Comparison of ENCODE assay signal across 9 cellular contexts in the genomic region with DNA sequence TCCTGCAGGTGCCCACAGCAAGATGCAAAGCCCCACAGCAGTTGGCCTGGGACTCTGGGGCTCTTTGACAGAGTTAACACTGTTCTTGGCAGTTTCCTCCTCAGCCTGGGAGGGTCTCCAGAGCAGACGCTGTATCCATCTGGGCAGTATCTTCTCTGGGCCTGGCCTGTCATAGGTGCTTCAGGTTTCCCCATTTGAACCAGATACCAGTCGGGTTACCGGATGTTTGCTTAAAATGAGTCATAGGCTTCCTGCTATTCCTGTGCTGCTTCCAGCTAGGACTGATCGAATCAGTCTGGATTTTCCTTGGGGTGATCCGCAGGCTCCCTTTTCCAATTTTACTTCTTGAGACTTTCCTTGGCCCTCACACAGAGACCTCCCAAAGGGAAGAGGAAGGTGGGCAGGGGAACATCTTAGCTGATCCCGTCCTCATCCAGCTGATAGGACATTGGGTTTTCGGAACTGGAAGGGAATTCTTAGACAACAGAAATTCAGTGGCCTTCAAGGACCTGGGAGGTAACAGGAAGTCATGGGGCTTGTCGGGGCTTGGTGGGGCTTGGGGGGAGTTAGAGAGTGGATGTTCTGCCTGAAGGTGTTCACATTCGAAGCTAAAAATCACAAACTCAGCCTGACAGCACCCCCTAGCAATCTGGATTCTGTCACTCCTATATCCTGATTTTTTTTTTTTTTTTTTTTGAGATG. TPM values are rescaled to one million over a fixed set of nuclear protein-coding genes. Genes with fewer than 3 reads are reported as not detected.
DNase-seq lines count a peak whose midpoint lies in the region; ATAC-seq, FAIRE-seq and TF ChIP-seq lines count a peak whose summit lies in the region.
"Had no signal": no experiment of that assay in that cellular context is flagged by ENCODE, and none has a peak within 500 bp of the region (broad histone marks: within the 10 kb centered on the region; RNA-seq: fewer than 3 reads in every experiment).

No MANE protein-coding gene starts in this region.

- TF ChIP-seq CTCF in heart right ventricle (IDR thresholded peaks at IDR 0.05) (peak in 2 of 9 donors; percentile 5 to 10), VCaP (conservative IDR thresholded peaks at IDR 0.05) (no peak), glutamatergic neuron (IDR thresholded peaks at IDR 0.05; ENCODE audit: partially characterized antibody, unreplicated experiment) (no peak)

- H3K36me3 Mint-ChIP-seq in glutamatergic neuron (ENCODE audit: unreplicated experiment), result no peaks in the 10 kb centered on the region

- H3K36me3 ChIP-seq in heart right ventricle (peaks cover 0 to 15% (median 0%) of the 10 kb centered on the region in 9 donors), small intestine (ENCODE audit: control insufficient read depth in 2 of 2, insufficient read depth in 2 of 2, low read length in 2 of 2) (no peaks in the 10 kb centered on the region)

- no peak for FAIRE-seq in small intestine (lab: Jason Lieb, UNC)
- FAIRE-seq: endometrium had no signal

- H3K27ac ChIP-seq in heart right ventricle, result peak overlapping the region in 9 of 10 donors; percentile 26 to 87 (median 63)
- peak overlapping the region; percentile 89 for H3K27ac ChIP-seq in VCaP
- H3K27ac ChIP-seq in small intestine (ENCODE audit: low read depth in 1 of 2, low read length in 1 of 2), result peak overlapping the region; percentile 65 to 88

- peak overlapping the region; percentile 50 for H3K4me3 Mint-ChIP-seq in glutamatergic neuron (ENCODE audit: unreplicated experiment)

- ATAC-seq in heart right ventricle, result no peak
- no peak for ATAC-seq in Right ventricle myocardium inferior
- no peak for ATAC-seq in HG03095 (IDR thresholded peaks at IDR 0.05; ENCODE audit: unreplicated experiment)

- no peaks in the 10 kb centered on the region for H3K27me3 ChIP-seq in heart right ventricle
- no peaks in the 10 kb centered on the region for H3K27me3 ChIP-seq in small intestine (ENCODE audit: control insufficient read depth in 2 of 2, insufficient read depth in 2 of 2, low read length in 2 of 2)

- H3K27ac Mint-ChIP-seq in glutamatergic neuron (ENCODE audit: unreplicated experiment), result peak overlapping the region; percentile 75

- H3K9me3 ChIP-seq in heart right ventricle, result no peaks in the 10 kb centered on the region
- H3K9me3 ChIP-seq in small intestine (ENCODE audit: control insufficient read depth, low read depth), result no peaks in the 10 kb centered on the region

- H3K9me3 Mint-ChIP-seq in glutamatergic neuron (ENCODE audit: unreplicated experiment), result peaks cover 6% of the 10 kb centered on the region

- H3K4me1 Mint-ChIP-seq in glutamatergic neuron (ENCODE audit: low read depth, unreplicated experiment), result peaks cover 4% of the 10 kb centered on the region

- intact Hi-C loops in heart right ventricle (cut with DNase I) (loop anchor here in 5 of 10 donors (5.0 to 10.0 kb wide), 5 partner anchors 81 to 194 kb away; a partner anchor contains a TSS), Right ventricle myocardium inferior (cut with DNase I) (loop anchor here (5.0 to 10.0 kb wide), 4 partner anchors 91 to 334 kb away; a partner anchor contains a TSS)

- H3K4me3 ChIP-seq in heart right ventricle (no peak overlapping the region), small intestine (ENCODE audit: low read depth in 1 of 2, low read length in 2 of 2) (no peak overlapping the region)

- H3K4me1 ChIP-seq in heart right ventricle (peaks cover 0 to 31% (median 25%) of the 10 kb centered on the region in 9 donors), small intestine (ENCODE audit: control insufficient read depth in 2 of 2, insufficient read depth in 1 of 2, low read depth in 1 of 2, low read length in 1 of 2) (peaks cover 0 to 6% of the 10 kb centered on the region in 2 donors)

- peaks cover 2% of the 10 kb centered on the region for H3K27me3 Mint-ChIP-seq in glutamatergic neuron (ENCODE audit: unreplicated experiment)

- DNase-seq in heart right ventricle, result peak in 1 of 2 donors; percentile 11
- no peak for DNase-seq in Right ventricle myocardium inferior (ENCODE audit: missing footprints)
- DNase-seq in glutamatergic neuron, result no peak
- peak; percentile 88 for DNase-seq in small intestine
- DNase-seq in NCI-H1930 (lab: John Stamatoyannopoulos, UW), result no peak
- no peak for DNase-seq in anterior cingulate cortex (lab: John Stamatoyannopoulos, UW)

- WGBS in heart right ventricle, 2 donors, result 41 to 54% methylated on average over 9 of the region's 9 CpGs
- WGBS in small intestine, 3 donors, result 19 to 44% (median 38%) methylated on average over 9 of the region's 9 CpGs

RNA-seq across cellular contexts. Expression of a gene that starts 2.4 kb away (rescaled TPM):
- total RNA-seq in heart right ventricle (10 to 100 TPM; 26.5 to 53.8 (median 31.4) TPM), Right ventricle myocardium inferior (51.5 TPM), glutamatergic neuron (ENCODE audit: unreplicated experiment) (80.8 TPM)
- polyA plus RNA-seq in heart right ventricle (10 to 100 TPM; 23.2 to 90.3 TPM), small intestine (10 to 100 TPM; 27.5 to 62.3 (median 31.9) TPM)

RNA-seq across cellular contexts. Expression of a gene that starts 12.9 kb away (rescaled TPM):
- total RNA-seq in heart right ventricle, result 10 to 100 TPM; 31.7 to 51.5 (median 36.7) TPM
- polyA plus RNA-seq in heart right ventricle, result 10 to 100 TPM; 21.4 to 23.0 TPM
- 45.5 TPM for total RNA-seq in Right ventricle myocardium inferior
- 51.6 TPM for total RNA-seq in glutamatergic neuron (ENCODE audit: unreplicated experiment)
- polyA plus RNA-seq in small intestine, result 10 to 100 TPM; 14.6 to 44.9 (median 21.9) TPM

RNA-seq across cellular contexts. Expression of a gene that starts 47.7 kb away (rescaled TPM):
- total RNA-seq in heart right ventricle, result 10 to 100 TPM in 5 of 10 donors, 1 to 10 TPM in 5; 7.2 to 33.2 (median 10.6) TPM
- 10 to 100 TPM in 1 of 2 donors, 1 to 10 TPM in 1; 4.5 to 46.6 TPM for polyA plus RNA-seq in heart right ventricle
- total RNA-seq in Right ventricle myocardium inferior, result 26.4 TPM
- total RNA-seq in glutamatergic neuron (ENCODE audit: unreplicated experiment), result 0.27 TPM
- polyA plus RNA-seq in small intestine, result 1 to 10 TPM in 1 of 3 donors, under 1 TPM in 1, not detected in 1; 0.54 to 2.3 TPM
